In the genomic region with DNA sequence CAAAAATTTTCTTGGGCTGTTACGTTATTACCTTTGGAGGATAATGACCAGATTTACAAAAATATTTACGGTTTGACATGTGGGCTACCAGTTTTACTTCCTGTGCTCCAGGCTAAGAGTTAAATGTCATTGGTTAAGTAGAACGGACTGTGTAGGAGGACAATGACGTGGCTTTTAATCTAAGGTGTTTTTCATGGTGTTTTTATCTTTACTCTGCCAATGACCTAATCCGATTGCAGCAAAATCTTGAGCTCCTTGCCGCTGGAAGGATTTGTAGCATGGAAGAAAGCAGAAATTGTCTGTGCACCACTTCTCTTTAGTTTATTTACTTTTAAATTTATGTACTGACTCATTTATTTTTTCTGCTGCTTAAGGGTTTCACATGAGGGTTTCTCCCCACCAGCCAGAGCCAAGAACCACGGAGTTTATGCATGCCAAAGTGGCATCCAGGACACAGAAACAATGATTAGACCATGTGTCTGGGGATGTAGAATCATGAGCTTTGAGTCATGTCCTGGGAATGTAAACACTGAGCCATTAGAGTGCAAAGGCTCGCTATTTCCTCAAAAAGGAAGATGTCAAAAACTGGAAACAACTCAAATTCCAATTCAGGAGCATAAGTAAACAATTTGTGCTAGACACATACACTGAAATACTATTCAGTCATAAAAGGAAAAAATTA, we compare ENCODE assay signal across 1 cellular context.
TF ChIP-seq lines count a peak whose summit lies in the region.

No MANE protein-coding gene starts in this region.

TF ChIP-seq in HepG2, 621 proteins besides CTCF, POLR2A, EP300 and RAD21 (continued from another document and continues in another):
- peak; percentile 37; the same call in 1 of the 2 replicates for TF ChIP-seq ZNF639 (CRISPR knock-in tag; conservative IDR thresholded peaks at IDR 0.05)
- TF ChIP-seq, protein P1, sequence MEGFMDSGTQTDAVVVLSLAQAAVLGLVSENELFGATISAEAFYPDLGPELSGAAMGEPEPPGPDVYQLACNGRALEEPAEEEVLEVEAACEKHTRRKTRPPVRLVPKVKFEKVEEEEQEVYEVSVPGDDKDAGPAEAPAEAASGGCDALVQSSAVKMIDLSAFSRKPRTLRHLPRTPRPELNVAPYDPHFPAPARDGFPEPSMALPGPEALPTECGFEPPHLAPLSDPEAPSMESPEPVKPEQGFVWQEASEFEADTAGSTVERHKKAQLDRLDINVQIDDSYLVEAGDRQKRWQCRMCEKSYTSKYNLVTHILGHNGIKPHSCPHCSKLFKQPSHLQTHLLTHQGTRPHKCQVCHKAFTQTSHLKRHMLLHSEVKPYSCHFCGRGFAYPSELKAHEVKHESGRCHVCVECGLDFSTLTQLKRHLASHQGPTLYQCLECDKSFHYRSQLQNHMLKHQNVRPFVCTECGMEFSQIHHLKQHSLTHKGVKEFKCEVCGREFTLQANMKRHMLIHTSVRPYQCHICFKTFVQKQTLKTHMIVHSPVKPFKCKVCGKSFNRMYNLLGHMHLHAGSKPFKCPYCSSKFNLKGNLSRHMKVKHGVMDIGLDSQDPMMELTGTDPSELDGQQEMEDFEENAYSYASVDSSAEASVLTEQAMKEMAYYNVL (CRISPR knock-in tag; IDR thresholded peaks at IDR 0.05; ENCODE audit: borderline replicate concordance) = peak; percentile 74; the same call in 1 of the 2 replicates
- no peak for TF ChIP-seq NCOA5 (CRISPR knock-in tag; IDR thresholded peaks at IDR 0.05)
- peak; percentile 73 for TF ChIP-seq PHF5A (CRISPR knock-in tag; IDR thresholded peaks at IDR 0.05; ENCODE audit: low read depth, unreplicated experiment)
- 0 out of 2 replicates have a peak, but pooled peaks have one; percentile 57 for TF ChIP-seq SETDB1 (CRISPR knock-in tag; IDR thresholded peaks at IDR 0.05; ENCODE audit: borderline replicate concordance)
- no peak for TF ChIP-seq RFX1 (IDR thresholded peaks at IDR 0.05)
- no peak for TF ChIP-seq ZNF552 (CRISPR knock-in tag; IDR thresholded peaks at IDR 0.05; ENCODE audit: borderline replicate concordance)
- no peak for TF ChIP-seq ARNT2 (CRISPR knock-in tag; IDR thresholded peaks at IDR 0.05; ENCODE audit: low read depth)
- peak; percentile 94 for TF ChIP-seq ISL2 (CRISPR knock-in tag; IDR thresholded peaks at IDR 0.05)
- peak; percentile 99 for TF ChIP-seq FOXA3 (CRISPR knock-in tag; IDR thresholded peaks at IDR 0.05)
- no peak for TF ChIP-seq ZNF513 (CRISPR knock-in tag; conservative IDR thresholded peaks at IDR 0.05)
- 0 out of 2 replicates have a peak, but pooled peaks have one; percentile 29 for TF ChIP-seq SIN3B (IDR thresholded peaks at IDR 0.05; ENCODE audit: low read length)
- TF ChIP-seq, protein P2, sequence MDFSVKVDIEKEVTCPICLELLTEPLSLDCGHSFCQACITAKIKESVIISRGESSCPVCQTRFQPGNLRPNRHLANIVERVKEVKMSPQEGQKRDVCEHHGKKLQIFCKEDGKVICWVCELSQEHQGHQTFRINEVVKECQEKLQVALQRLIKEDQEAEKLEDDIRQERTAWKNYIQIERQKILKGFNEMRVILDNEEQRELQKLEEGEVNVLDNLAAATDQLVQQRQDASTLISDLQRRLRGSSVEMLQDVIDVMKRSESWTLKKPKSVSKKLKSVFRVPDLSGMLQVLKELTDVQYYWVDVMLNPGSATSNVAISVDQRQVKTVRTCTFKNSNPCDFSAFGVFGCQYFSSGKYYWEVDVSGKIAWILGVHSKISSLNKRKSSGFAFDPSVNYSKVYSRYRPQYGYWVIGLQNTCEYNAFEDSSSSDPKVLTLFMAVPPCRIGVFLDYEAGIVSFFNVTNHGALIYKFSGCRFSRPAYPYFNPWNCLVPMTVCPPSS (IDR thresholded peaks at IDR 0.05) = no peak
- TF ChIP-seq CEBPG (CRISPR knock-in tag; IDR thresholded peaks at IDR 0.05) = peak; percentile 71
- TF ChIP-seq, protein P3, sequence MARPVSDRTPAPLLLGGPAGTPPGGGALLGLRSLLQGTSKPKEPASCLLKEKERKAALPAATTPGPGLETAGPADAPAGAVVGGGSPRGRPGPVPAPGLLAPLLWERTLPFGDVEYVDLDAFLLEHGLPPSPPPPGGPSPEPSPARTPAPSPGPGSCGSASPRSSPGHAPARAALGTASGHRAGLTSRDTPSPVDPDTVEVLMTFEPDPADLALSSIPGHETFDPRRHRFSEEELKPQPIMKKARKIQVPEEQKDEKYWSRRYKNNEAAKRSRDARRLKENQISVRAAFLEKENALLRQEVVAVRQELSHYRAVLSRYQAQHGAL (CRISPR knock-in tag; IDR thresholded peaks at IDR 0.05; ENCODE audit: not compliant biosample characterization) = no peak
- TF ChIP-seq SPEN (CRISPR knock-in tag; IDR thresholded peaks at IDR 0.05; ENCODE audit: low read depth) = peak; percentile 50; the same call in 1 of the 2 replicates
- TF ChIP-seq HMG20A (CRISPR knock-in tag; IDR thresholded peaks at IDR 0.05; ENCODE audit: borderline replicate concordance) = peak; percentile 94
- no peak for TF ChIP-seq HES4 (CRISPR knock-in tag; IDR thresholded peaks at IDR 0.05; ENCODE audit: borderline replicate concordance)
- TF ChIP-seq, protein P4, sequence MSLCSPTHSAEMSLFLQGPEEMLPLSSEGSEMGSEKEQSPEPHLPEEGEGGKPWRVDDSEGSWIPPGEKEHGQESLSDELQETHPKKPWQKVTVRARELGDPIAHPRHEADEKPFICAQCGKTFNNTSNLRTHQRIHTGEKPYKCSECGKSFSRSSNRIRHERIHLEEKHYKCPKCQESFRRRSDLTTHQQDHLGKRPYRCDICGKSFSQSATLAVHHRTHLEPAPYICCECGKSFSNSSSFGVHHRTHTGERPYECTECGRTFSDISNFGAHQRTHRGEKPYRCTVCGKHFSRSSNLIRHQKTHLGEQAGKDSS (CRISPR knock-in tag; IDR thresholded peaks at IDR 0.05; ENCODE audit: borderline replicate concordance, low read depth) = no peak
- TF ChIP-seq ZNF10 (CRISPR knock-in tag; IDR thresholded peaks at IDR 0.05; ENCODE audit: borderline replicate concordance, low read depth) = no peak
- TF ChIP-seq, protein P5, sequence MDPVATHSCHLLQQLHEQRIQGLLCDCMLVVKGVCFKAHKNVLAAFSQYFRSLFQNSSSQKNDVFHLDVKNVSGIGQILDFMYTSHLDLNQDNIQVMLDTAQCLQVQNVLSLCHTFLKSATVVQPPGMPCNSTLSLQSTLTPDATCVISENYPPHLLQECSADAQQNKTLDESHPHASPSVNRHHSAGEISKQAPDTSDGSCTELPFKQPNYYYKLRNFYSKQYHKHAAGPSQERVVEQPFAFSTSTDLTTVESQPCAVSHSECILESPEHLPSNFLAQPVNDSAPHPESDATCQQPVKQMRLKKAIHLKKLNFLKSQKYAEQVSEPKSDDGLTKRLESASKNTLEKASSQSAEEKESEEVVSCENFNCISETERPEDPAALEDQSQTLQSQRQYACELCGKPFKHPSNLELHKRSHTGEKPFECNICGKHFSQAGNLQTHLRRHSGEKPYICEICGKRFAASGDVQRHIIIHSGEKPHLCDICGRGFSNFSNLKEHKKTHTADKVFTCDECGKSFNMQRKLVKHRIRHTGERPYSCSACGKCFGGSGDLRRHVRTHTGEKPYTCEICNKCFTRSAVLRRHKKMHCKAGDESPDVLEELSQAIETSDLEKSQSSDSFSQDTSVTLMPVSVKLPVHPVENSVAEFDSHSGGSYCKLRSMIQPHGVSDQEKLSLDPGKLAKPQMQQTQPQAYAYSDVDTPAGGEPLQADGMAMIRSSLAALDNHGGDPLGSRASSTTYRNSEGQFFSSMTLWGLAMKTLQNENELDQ (CRISPR knock-in tag; IDR thresholded peaks at IDR 0.05; ENCODE audit: borderline replicate concordance) = no peak
- peak; percentile 66; the same call in 1 of the 2 replicates for TF ChIP-seq ZNF792 (CRISPR knock-in tag; IDR thresholded peaks at IDR 0.05)
- peak; percentile 47; the same call in 1 of the 2 replicates for TF ChIP-seq HHEX (CRISPR knock-in tag; IDR thresholded peaks at IDR 0.05)
- TF ChIP-seq CHD2 (IDR thresholded peaks at IDR 0.05; ENCODE audit: low read depth, low read length) = no peak
- TF ChIP-seq, protein P6, sequence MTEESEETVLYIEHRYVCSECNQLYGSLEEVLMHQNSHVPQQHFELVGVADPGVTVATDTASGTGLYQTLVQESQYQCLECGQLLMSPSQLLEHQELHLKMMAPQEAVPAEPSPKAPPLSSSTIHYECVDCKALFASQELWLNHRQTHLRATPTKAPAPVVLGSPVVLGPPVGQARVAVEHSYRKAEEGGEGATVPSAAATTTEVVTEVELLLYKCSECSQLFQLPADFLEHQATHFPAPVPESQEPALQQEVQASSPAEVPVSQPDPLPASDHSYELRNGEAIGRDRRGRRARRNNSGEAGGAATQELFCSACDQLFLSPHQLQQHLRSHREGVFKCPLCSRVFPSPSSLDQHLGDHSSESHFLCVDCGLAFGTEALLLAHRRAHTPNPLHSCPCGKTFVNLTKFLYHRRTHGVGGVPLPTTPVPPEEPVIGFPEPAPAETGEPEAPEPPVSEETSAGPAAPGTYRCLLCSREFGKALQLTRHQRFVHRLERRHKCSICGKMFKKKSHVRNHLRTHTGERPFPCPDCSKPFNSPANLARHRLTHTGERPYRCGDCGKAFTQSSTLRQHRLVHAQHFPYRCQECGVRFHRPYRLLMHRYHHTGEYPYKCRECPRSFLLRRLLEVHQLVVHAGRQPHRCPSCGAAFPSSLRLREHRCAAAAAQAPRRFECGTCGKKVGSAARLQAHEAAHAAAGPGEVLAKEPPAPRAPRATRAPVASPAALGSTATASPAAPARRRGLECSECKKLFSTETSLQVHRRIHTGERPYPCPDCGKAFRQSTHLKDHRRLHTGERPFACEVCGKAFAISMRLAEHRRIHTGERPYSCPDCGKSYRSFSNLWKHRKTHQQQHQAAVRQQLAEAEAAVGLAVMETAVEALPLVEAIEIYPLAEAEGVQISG (CRISPR knock-in tag; IDR thresholded peaks at IDR 0.05) = peak; percentile 67
- TF ChIP-seq ZNF260 (CRISPR knock-in tag; IDR thresholded peaks at IDR 0.05; ENCODE audit: borderline replicate concordance, low read depth) = no peak
- TF ChIP-seq, protein P7, sequence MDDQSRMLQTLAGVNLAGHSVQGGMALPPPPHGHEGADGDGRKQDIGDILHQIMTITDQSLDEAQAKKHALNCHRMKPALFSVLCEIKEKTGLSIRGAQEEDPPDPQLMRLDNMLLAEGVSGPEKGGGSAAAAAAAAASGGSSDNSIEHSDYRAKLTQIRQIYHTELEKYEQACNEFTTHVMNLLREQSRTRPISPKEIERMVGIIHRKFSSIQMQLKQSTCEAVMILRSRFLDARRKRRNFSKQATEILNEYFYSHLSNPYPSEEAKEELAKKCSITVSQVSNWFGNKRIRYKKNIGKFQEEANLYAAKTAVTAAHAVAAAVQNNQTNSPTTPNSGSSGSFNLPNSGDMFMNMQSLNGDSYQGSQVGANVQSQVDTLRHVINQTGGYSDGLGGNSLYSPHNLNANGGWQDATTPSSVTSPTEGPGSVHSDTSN (CRISPR knock-in tag; IDR thresholded peaks at IDR 0.05; ENCODE audit: borderline replicate concordance) = no peak
- TF ChIP-seq PRDM15 (CRISPR knock-in tag; IDR thresholded peaks at IDR 0.05) = peak; percentile 63
- TF ChIP-seq ZBTB25 (CRISPR knock-in tag; IDR thresholded peaks at IDR 0.05) = no peak
- TF ChIP-seq THAP7 (CRISPR knock-in tag; IDR thresholded peaks at IDR 0.05) = no peak
